7 cellular contexts compared by ENCODE assay signal in the genomic region with DNA sequence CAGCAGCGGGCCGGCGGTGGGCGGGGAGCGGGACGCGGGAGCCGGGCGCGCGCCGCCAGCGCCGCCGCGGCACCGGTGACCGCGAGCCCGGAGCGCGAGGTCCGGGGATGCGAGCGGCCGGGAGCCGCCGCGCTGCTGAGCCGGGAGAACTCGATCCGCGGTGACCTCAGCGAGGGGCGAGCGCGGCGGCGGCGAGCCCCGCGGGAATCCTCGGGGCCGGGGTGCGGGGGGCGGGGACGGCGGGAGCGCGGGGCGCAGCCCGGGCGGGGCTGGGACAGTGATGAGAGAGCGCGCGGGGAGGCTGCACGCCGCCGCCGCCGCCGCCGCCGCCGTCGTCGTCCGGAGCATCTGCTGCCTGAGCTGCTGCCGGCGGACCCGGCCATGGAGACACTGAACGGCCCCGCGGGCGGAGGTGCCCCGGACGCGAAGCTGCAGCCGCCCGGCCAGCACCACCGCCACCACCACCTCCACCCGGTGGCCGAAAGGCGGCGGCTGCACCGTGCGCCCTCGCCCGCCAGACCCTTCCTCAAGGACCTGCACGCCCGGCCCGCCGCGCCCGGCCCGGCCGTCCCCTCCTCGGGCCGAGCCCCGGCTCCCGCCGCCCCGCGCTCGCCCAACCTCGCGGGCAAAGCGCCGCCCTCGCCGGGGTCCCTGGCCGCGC. TPM values are rescaled to one million over a fixed set of nuclear protein-coding genes. Genes with fewer than 3 reads are reported as not detected.
DNase-seq lines count a peak whose midpoint lies in the region; ATAC-seq, FAIRE-seq and TF ChIP-seq lines count a peak whose summit lies in the region.

A gene (plus strand): TSS at position 277 of the 661 bp plus-strand sequence. CDS start 105 bp downstream, at position 382.

- no CpG with 5 or more reads among the region's 113 CpGs for WGBS in HepG2 (ENCODE audit: low lambda C conversion rate)

- peak within 1 kb of the TSS; percentile 95 for H3K4me3 Mint-ChIP-seq in stimulated activated memory B cell treated with anti-CD40 and anti-IgM and Interleukin-4, amounts not matched to agents 10 μg/mL and 1 μg/mL and 100 μg/mL, for 72 hours

- H3K36me3 Mint-ChIP-seq in stimulated activated memory B cell treated with anti-CD40 and anti-IgM and Interleukin-4, amounts not matched to agents 10 μg/mL and 1 μg/mL and 100 μg/mL, for 72 hours, result no peaks in the 10 kb centered on the region

- H3K36me3 ChIP-seq in HepG2 (replicated peaks in 1 of 2; ENCODE audit: control insufficient read depth in 1 of 2, insufficient read depth in 2 of 2, low read length in 2 of 2), result no peaks in the 10 kb centered on the region

- BruUV-seq in HepG2 (replicated peaks; lab: Mats Ljungman, UMichigan), result no TSS peak

- H3K4me1 ChIP-seq in HepG2 (ENCODE audit: insufficient read depth, low read length), result peaks cover 54% of the 10 kb centered on the region

- ATAC-seq in GM21447 (IDR thresholded peaks at IDR 0.05; ENCODE audit: unreplicated experiment) (peak; percentile 39), HepG2 (peak; percentile 11; the same call in 2 of the 3 replicates)
- ATAC-seq in stimulated activated memory B cell treated with anti-CD40 and anti-IgM and Interleukin-4, amounts not matched to agents 10 μg/mL and 1 μg/mL and 100 μg/mL, for 72 hours, result peak; percentile 65

- no peak for TF ChIP-seq POLR2A in HepG2 (IDR thresholded peaks at IDR 0.05; ENCODE audit: insufficient read depth in 1 of 2, low read depth in 2 of 2, low read length in 2 of 2)

- POLR2A ChIA-PET in HepG2 (lab: Yijun Ruan, JAX), result interaction anchor here (1.2 kb wide), 1 partner anchor 252 kb away, joined by 3 read pairs; no protein-coding TSS in a partner anchor

- DNase-seq in HL-60 (ENCODE audit: low read depth in 1 of 2, low spot score in 1 of 2) (peak in 1 of 2 experiments; percentile 4), SW480 (ENCODE audit: low spot score) (peak; percentile 39), dedifferentiated amniotic fluid mesenchymal stem cell (ENCODE audit: extremely low spot score) (peak; percentile 39), HepG2 (ENCODE audit: low spot score) (no peak)

- H2AFZ ChIP-seq in HepG2 (ENCODE audit: low read length), result no peak within 1 kb of the TSS

- H3K27ac Mint-ChIP-seq in stimulated activated memory B cell treated with anti-CD40 and anti-IgM and Interleukin-4, amounts not matched to agents 10 μg/mL and 1 μg/mL and 100 μg/mL, for 72 hours, result peak within 1 kb of the TSS; percentile 69

- no peak within 1 kb of the TSS for H3K27ac ChIP-seq in HL-60 (replicated peaks)
- H3K27ac ChIP-seq in HepG2 (ENCODE audit: extremely low read length, insufficient read depth, low read length), result no peak within 1 kb of the TSS

- TF ChIP-seq EP300 in HepG2 (IDR thresholded peaks at IDR 0.05; ENCODE audit: low read depth in 2 of 2, low read length in 2 of 2) (no peak), HepG2 (CRISPR knock-in tag; IDR thresholded peaks at IDR 0.05; ENCODE audit: borderline replicate concordance) (no peak)

- no peaks in the 10 kb centered on the region for H3K9me3 Mint-ChIP-seq in stimulated activated memory B cell treated with anti-CD40 and anti-IgM and Interleukin-4, amounts not matched to agents 10 μg/mL and 1 μg/mL and 100 μg/mL, for 72 hours

- no peak for FAIRE-seq in HepG2 (lab: Jason Lieb, UNC)

- peak within 1 kb of the TSS; percentile 66; the same call in 1 of the 2 replicates for H3K4me3 ChIP-seq in GM08714 (ENCODE audit: low read length)
- H3K4me3 ChIP-seq in HL-60 (replicated peaks; ENCODE audit: insufficient read depth, low read length), result peak within 1 kb of the TSS; percentile 75
- peak within 1 kb of the TSS; percentile 62 to 77 (median 75) for H3K4me3 ChIP-seq in HepG2 (replicated peaks in 1 of 3; ENCODE audit: insufficient read depth in 1 of 3, low read depth in 2 of 3, low read length in 3 of 3)

- H3K9me3 ChIP-seq in HepG2 (ENCODE audit: low read length), result no peaks in the 10 kb centered on the region

- peak within 1 kb of the TSS; percentile 54 for H3K9ac ChIP-seq in HepG2 (ENCODE audit: insufficient read depth, low read depth, low read length)

- CTCF ChIA-PET in HepG2 (lab: Yijun Ruan, JAX; ENCODE audit: low intra/inter-chr PET ratio, low total read pairs), result no interaction called here

- intact Hi-C loops in HepG2 (cut with micrococcal nuclease; ENCODE audit: unreplicated experiment), result loop anchor here (10.0 kb wide), 1 partner anchor 89 kb away; no protein-coding TSS in a partner anchor

- no peaks in the 10 kb centered on the region for H4K20me1 ChIP-seq in HepG2 (ENCODE audit: insufficient read depth, low read length)

- TF ChIP-seq CTCF in HL-60 (IDR thresholded peaks at IDR 0.05; ENCODE audit: insufficient read depth, low read length) (no peak), HepG2 (CRISPR knock-in tag; IDR thresholded peaks at IDR 0.05) (no peak)

- H3K4me2 ChIP-seq in HepG2 (ENCODE audit: low read depth, low read length), result peak within 1 kb of the TSS; percentile 98

- peaks cover 42% of the 10 kb centered on the region for H3K27me3 Mint-ChIP-seq in stimulated activated memory B cell treated with anti-CD40 and anti-IgM and Interleukin-4, amounts not matched to agents 10 μg/mL and 1 μg/mL and 100 μg/mL, for 72 hours

- TF ChIP-seq RAD21 in HepG2 (CRISPR knock-in tag; IDR thresholded peaks at IDR 0.05), result no peak

- in situ Hi-C loops in HepG2 (cut with HindIII; ENCODE audit: extremely low pct_ligation_motif_present, low pct_unique_long_range_greater_than_20kb), result loop anchor here (5.0 kb wide), 1 partner anchor 87 kb away; no protein-coding TSS in a partner anchor

- H3K27me3 ChIP-seq in HL-60 (ENCODE audit: insufficient read depth, poor library complexity, severe bottlenecking) (peaks cover 72% of the 10 kb centered on the region), HepG2 (ENCODE audit: control insufficient read depth in 1 of 2, insufficient read depth in 2 of 2, low read length in 2 of 2) (peaks cover 0 to 38% of the 10 kb centered on the region in 2 experiments; a peak in 2 of 5 replicates)

- H3K4me1 Mint-ChIP-seq in stimulated activated memory B cell treated with anti-CD40 and anti-IgM and Interleukin-4, amounts not matched to agents 10 μg/mL and 1 μg/mL and 100 μg/mL, for 72 hours, result peaks cover 31% of the 10 kb centered on the region

- peaks cover 2% of the 10 kb centered on the region for H3K79me2 ChIP-seq in HepG2 (ENCODE audit: insufficient read depth, low read length)

TF ChIP-seq in HepG2, 621 proteins besides CTCF, POLR2A, EP300 and RAD21:
- 0 out of 2 replicates have a peak, but pooled peaks have one; percentile 1 for TF ChIP-seq PHF8 (CRISPR knock-in tag; IDR thresholded peaks at IDR 0.05)
- TF ChIP-seq BCL6 (CRISPR knock-in tag; IDR thresholded peaks at IDR 0.05), result peak; percentile 40; the same call in 1 of the 2 replicates
- TF ChIP-seq KAT8 (CRISPR knock-in tag; IDR thresholded peaks at IDR 0.05), result no peak
- no peak for TF ChIP-seq U2AF1 (optimal IDR thresholded peaks at IDR 0.05; ENCODE audit: low read depth, low read length)
- TF ChIP-seq FOSL2 (CRISPR knock-in tag; IDR thresholded peaks at IDR 0.05), result no peak
- TF ChIP-seq, protein P1, sequence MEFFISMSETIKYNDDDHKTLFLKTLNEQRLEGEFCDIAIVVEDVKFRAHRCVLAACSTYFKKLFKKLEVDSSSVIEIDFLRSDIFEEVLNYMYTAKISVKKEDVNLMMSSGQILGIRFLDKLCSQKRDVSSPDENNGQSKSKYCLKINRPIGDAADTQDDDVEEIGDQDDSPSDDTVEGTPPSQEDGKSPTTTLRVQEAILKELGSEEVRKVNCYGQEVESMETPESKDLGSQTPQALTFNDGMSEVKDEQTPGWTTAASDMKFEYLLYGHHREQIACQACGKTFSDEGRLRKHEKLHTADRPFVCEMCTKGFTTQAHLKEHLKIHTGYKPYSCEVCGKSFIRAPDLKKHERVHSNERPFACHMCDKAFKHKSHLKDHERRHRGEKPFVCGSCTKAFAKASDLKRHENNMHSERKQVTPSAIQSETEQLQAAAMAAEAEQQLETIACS (CRISPR knock-in tag; IDR thresholded peaks at IDR 0.05), result peak; percentile 67; the same call in 1 of the 2 replicates
- TF ChIP-seq HNRNPUL1 (IDR thresholded peaks at IDR 0.05; ENCODE audit: low read depth, low read length), result no peak
- 0 out of 2 replicates have a peak, but pooled peaks have one; percentile 31 for TF ChIP-seq ZNF564 (CRISPR knock-in tag; IDR thresholded peaks at IDR 0.05)

RNA-seq across cellular contexts. Expression of the gene that starts here (rescaled TPM):
- 1.5 and 3.1 TPM in 2 replicates for total RNA-seq in HepG2 (2016; rRNA removed; fragmentation: Illumina TruSeq; extraction: Trizol)
- total RNA-seq in HepG2 (2016; cell fraction: cytosol; rRNA removed; fragmentation: Illumina TruSeq; extraction: Trizol; ENCODE audit: low read depth), result 13.2 and 14.6 TPM in 2 replicates
- total RNA-seq in HepG2 (2016; cell fraction: insoluble cytoplasmic fraction; rRNA removed; fragmentation: Illumina TruSeq; extraction: Trizol), result 1.3 and 2.8 TPM in 2 replicates
- total RNA-seq in HepG2 (2016; cell fraction: membrane; rRNA removed; fragmentation: Illumina TruSeq; extraction: Trizol), result 3.0 and 3.1 TPM in 2 replicates
- 3.9 and 5.1 TPM in 2 replicates for total RNA-seq in HepG2 (2016; cell fraction: nucleus; rRNA removed; fragmentation: Illumina TruSeq; extraction: Trizol)
- 2.0 and 3.2 TPM in 2 replicates for polyA plus RNA-seq in HepG2 (2011; rRNA removed)
- 1.5 and 2.5 TPM in 2 replicates for polyA plus RNA-seq in HepG2 (2011; cell fraction: cytosol; rRNA removed)
- 6.4 and 11.2 TPM in 2 replicates for polyA plus RNA-seq in HepG2 (2011; cell fraction: nucleus; rRNA removed)
- 1.3 and 1.7 TPM in 2 replicates for polyA plus RNA-seq in HepG2 (2012)
- polyA plus RNA-seq in HepG2 (2016; cell fraction: cytosol; fragmentation: Illumina TruSeq; extraction: Trizol; ENCODE audit: low read depth), result 0.06 and 0.15 TPM in 2 replicates
- polyA plus RNA-seq in HepG2 (2016; cell fraction: insoluble cytoplasmic fraction; fragmentation: Illumina TruSeq; extraction: Trizol; ENCODE audit: low read depth), result 1.9 and 2.2 TPM in 2 replicates
- 0.32 and 0.42 TPM in 2 replicates for polyA plus RNA-seq in HepG2 (2016; cell fraction: membrane; fragmentation: Illumina TruSeq; extraction: Trizol; ENCODE audit: low read depth)
- polyA plus RNA-seq in HepG2 (2016; cell fraction: nucleus; fragmentation: Illumina TruSeq; extraction: Trizol; ENCODE audit: insufficient read depth, low read depth), result 5.4 and 6.1 TPM in 2 replicates
- 6.9 and 30.0 TPM in 2 replicates for polyA minus RNA-seq in HepG2 (2011; rRNA and poly(A)+ RNA removed; ENCODE audit: low replicate concordance)
- polyA minus RNA-seq in HepG2 (2011; cell fraction: cytosol; rRNA and poly(A)+ RNA removed), result 2.4 and 3.2 TPM in 2 replicates
- 13.9 and 18.2 TPM in 2 replicates for polyA minus RNA-seq in HepG2 (2011; cell fraction: nucleus; rRNA and poly(A)+ RNA removed)

Comparison
In these comparisons a context has a peak if more than half of its experiments do, and no peak if none do; other contexts are left out.
1. ATAC-seq: peak in every context shown above with its lines; median percentile 65 in stimulated activated memory B cell treated with anti-CD40 and anti-IgM and Interleukin-4, amounts not matched to agents 10 μg/mL and 1 μg/mL and 100 μg/mL, for 72 hours; 39 in GM21447; 11 in HepG2.